In genomic region chr2:32742381-32742780, GRCh38 we compare ENCODE assay signal across 19 cellular contexts.
"Had no signal": no experiment of that assay in that cellular context is flagged by ENCODE, and none has a peak within 500 bp of the region (broad histone marks: within the 10 kb centered on the region; RNA-seq: fewer than 3 reads in every experiment).

No MANE protein-coding gene starts in this region.

- ATAC-seq: activated T-cell treated with anti-CD3 and anti-CD28 coated beads, Interleukin-2, amount 50 U/mL, for 72 hours; gastrocnemius medialis had no signal

- H3K36me3 ChIP-seq: brain microvascular endothelial cell, colonic mucosa had no signal

- H3K9me3 ChIP-seq: colonic mucosa, gastrocnemius medialis, tibial nerve had no signal

- DNase-seq: activated CD4-positive, alpha-beta T cell treated with anti-CD3 and anti-CD28 coated beads, Interleukin-2, amount 50 U/mL, for 4 hours; activated effector memory CD4-positive, alpha-beta T cell treated with anti-CD3 and anti-CD28 coated beads, Interleukin-2, amount 50 U/mL, for 16 hours; activated naive CD4-positive, alpha-beta T cell treated with anti-CD3 and anti-CD28 coated beads, Interleukin-2, amount 50 U/mL, for 16 hours; activated T-cell treated with anti-CD3 and anti-CD28 coated beads, Interleukin-2, amount 50 U/mL, for 72 hours; aorta; brain microvascular endothelial cell; colonic mucosa; endodermal cell; gastrocnemius medialis; heart left ventricle; immature natural killer cell; kidney glomerular epithelial cell; nephron progenitor cell; nucleus accumbens; stimulated activated CD4-positive, alpha-beta T cell treated with anti-CD3 and anti-CD28 coated beads, Interleukin-2, amount 100 ng/mL, for 24 hours; stimulated activated naive CD4-positive, alpha-beta T cell treated with Interleukin-2 at 50 U/mL for 16 hours; substantia nigra had no signal

- H3K4me3 ChIP-seq: colonic mucosa, gastrocnemius medialis, heart left ventricle, lung, tibial nerve had no signal

- H3K27me3 ChIP-seq: brain microvascular endothelial cell, colonic mucosa, gastrocnemius medialis, heart left ventricle, tibial nerve had no signal

- H3K4me1 ChIP-seq: colonic mucosa had no signal

- H3K27ac ChIP-seq: brain microvascular endothelial cell, colonic mucosa, gastrocnemius medialis, tibial nerve had no signal
